Comparison of ENCODE assay signal across 4 cellular contexts in genomic region chr9:37663926-37664325, GRCh38. TPM values are rescaled to one million over a fixed set of nuclear protein-coding genes. Genes with fewer than 3 reads are reported as not detected.
"Had no signal": no experiment of that assay in that cellular context is flagged by ENCODE, and none has a peak within 500 bp of the region (broad histone marks: within the 10 kb centered on the region; RNA-seq: fewer than 3 reads in every experiment).

No MANE protein-coding gene starts in this region.

- H3K4me3 ChIP-seq: GM12878 had no signal

- ATAC-seq: GM12878 had no signal

- DNase-seq: GDM1, GF-D8 had no signal

RNA-seq across cellular contexts. Expression of gene FRMPD1, which starts 13.2 kb away (rescaled TPM):
- total RNA-seq: G401 had no signal
